1 cellular context compared by ENCODE assay signal in the genomic region with DNA sequence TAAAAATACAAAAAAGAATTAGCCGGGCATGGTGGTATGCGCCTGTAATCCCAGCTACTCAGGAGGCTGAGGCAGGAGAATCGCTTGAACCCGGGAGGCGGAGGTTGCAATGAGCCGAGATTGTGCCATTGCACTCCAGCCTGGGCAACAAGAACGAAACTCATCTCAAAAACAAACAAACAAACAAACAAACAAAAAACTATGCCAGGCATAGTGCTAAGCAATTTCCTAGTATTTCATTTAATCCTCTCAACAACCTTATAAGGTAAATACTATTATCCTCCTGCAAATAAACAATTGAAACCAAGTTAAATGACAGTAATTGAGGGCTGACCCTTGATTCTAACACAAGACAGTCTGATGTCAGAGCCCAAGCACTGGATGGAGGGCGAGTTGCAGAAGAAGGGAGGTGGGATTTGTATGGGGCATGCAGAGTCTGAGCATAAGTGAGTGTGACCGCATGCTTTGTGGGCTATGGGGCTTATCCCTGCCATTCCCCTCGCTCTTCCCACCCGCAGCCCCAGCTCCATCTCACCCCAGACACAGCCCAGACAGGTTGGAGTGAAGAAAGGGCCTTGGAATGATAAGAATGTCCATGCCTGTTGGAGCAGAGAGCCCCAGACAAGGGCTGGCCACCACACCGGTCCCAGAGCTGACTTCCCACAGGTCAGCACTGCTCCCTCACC.
TF ChIP-seq lines count a peak whose summit lies in the region.

No MANE protein-coding gene starts in this region.

TF ChIP-seq in WTC11, 78 proteins besides CTCF, POLR2A, EP300 and RAD21 (continued from another document):
- TF ChIP-seq, protein P1, sequence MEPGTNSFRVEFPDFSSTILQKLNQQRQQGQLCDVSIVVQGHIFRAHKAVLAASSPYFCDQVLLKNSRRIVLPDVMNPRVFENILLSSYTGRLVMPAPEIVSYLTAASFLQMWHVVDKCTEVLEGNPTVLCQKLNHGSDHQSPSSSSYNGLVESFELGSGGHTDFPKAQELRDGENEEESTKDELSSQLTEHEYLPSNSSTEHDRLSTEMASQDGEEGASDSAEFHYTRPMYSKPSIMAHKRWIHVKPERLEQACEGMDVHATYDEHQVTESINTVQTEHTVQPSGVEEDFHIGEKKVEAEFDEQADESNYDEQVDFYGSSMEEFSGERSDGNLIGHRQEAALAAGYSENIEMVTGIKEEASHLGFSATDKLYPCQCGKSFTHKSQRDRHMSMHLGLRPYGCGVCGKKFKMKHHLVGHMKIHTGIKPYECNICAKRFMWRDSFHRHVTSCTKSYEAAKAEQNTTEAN (CRISPR knock-in tag; IDR thresholded peaks at IDR 0.05) = no peak
